2 cellular contexts compared by ENCODE assay signal in the genomic region with DNA sequence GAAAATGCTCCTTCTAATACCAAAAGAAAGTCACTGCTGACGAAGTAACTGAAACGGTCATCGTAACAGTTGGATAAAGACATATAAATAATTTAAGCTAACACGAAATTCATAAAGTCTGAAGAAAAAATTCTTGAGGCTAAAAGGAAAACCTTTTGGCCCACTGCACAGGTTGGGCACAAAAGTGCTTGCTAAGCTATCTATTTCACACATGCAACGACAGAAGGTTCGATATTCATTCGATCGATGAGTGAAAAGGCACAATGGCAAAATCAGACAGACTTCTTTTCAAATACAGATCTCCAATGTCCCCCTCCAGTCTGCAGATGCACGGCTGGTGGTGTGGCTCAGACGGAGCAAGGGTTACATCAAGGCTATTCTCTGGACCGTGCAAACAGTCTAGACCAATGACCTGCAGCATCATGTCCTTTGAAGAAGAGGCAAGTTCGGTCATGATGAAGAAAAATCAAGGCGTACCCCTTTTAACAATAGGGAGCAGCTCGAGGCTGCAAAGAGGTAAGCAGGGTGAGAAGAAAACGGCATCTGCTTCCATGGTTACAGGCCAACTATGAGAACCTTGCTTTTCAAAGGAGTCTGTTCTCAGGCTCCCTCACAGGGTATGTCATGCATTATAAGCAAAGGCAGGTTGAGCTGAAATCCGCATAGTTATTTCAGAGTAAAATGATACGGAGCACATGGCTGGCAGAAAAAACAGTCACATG.
TF ChIP-seq lines count a peak whose summit lies in the region.

No MANE protein-coding gene starts in this region.

TF ChIP-seq in liver, 16 proteins besides CTCF, POLR2A, EP300 and RAD21 (continued from another document):
- TF ChIP-seq SP1 (IDR thresholded peaks at IDR 0.05) (no peak), NR2F2 (IDR thresholded peaks at IDR 0.05) (no peak), HNF4G (IDR thresholded peaks at IDR 0.05) (no peak)

TF ChIP-seq in HepG2, 621 proteins besides CTCF, POLR2A, EP300 and RAD21 (continued from another document):
- TF ChIP-seq, protein P1, sequence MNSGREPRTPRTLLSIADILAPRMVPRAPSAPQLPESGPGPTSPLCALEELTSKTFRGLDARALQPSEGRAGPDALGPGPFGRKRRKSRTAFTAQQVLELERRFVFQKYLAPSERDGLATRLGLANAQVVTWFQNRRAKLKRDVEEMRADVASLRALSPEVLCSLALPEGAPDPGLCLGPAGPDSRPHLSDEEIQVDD (CRISPR knock-in tag; IDR thresholded peaks at IDR 0.05; ENCODE audit: borderline replicate concordance): no peak
